27 cellular contexts compared by ENCODE assay signal in the genomic region with DNA sequence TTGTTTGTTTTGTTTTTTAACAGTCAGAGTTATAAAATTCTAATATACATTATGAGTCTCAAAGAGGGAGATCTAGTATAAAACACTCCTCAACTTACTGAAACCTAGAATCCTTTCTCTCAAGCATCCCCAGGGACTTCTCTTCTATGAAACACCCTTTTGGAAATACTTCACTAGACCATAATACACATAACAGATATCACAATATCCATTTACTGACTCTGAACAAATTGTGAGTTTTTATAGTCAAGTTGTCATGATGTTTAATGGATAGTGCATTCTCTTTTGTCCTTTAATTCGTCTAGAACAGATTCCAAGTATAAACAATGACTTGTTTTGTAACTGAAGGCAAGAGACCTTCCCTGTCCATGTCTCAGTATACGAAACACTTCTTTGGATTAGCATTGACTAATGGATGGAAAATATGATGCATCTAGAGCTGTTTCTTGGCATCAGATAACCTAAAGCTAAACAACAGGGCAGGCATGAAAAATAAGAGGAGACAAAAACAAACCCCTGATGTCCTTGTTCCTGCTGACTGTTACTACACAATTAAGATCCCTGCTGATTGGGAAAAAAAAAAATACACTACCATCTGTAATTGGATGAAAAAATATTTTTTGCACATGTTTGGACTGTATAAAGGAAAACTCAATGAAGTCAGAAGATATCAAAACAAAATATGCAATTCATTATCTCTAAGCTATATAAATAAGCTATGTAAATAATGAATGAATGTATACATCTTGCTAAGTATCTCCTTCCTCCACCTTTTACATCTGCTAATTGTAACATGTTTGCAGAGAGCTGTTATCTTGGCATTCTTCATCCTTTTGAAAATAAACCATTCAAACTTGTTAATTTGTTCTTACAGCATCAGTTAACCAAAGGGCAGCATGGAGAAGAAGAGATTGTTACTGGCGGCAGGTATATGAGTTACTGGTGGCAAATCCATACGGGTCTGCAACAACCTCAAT.
DNase-seq lines count a peak whose midpoint lies in the region; ATAC-seq, FAIRE-seq and TF ChIP-seq lines count a peak whose summit lies in the region.
"Had no signal": no experiment of that assay in that cellular context is flagged by ENCODE, and none has a peak within 500 bp of the region (broad histone marks: within the 10 kb centered on the region; RNA-seq: fewer than 3 reads in every experiment).

No MANE protein-coding gene starts in this region.

- peak; percentile 65 for DNase-seq in NCI-H128 (lab: John Stamatoyannopoulos, UW; ENCODE audit: unreplicated experiment)
- DNase-seq in NCI-H446 treated with DMSO at 0.1 percent for 48 hours (lab: John Stamatoyannopoulos, UW) = peak; percentile 53
- peak; percentile 88 for DNase-seq in fibroblast of gingiva (ENCODE audit: low read depth)
- peak; percentile 77 for DNase-seq in pons (ENCODE audit: low spot score)
- no peak for DNase-seq in hypothalamus (lab: John Stamatoyannopoulos, UW)
- no peak for DNase-seq in GM12891 (ENCODE audit: insufficient read length, low spot score)
- DNase-seq: activated CD4-positive, alpha-beta T cell treated with anti-CD3 and anti-CD28 coated beads, Interleukin-2, amount 10 ng/mL, durations not matched to agents 24 days and 14 days; activated naive CD4-positive, alpha-beta T cell treated with Interleukin-2 at 50 U/mL for 16 hours; activated T-cell treated with anti-CD3 and anti-CD28 coated beads, Interleukin-2, amount 50 U/mL, for 48 hours; amniotic stem cell; CD4-positive, CD25-positive, alpha-beta regulatory T cell; DMS 273 treated with DMSO at 0.1 percent for 48 hours; endodermal cell; GDM1; GM23248; heart left ventricle; MV-4-11; naive B cell; NCI-H2081 treated with DMSO at 0.1 percent for 48 hours; NCI-H524 treated with DMSO at 0.1 percent for 48 hours; Peyer's patch; SK-N-SH; stimulated activated naive CD8-positive, alpha-beta T cell treated with anti-CD3 and anti-CD28 coated beads, Interleukin-15, amount 100 ng/mL, for 72 hours; T-helper 2 cell; thyroid gland had no signal

- FAIRE-seq in GM12891 (lab: Jason Lieb, UNC) = no peak
- FAIRE-seq: GM18507 had no signal

- no peak for TF ChIP-seq POLR2A in GM12891 (IDR thresholded peaks at IDR 0.05; ENCODE audit: low read depth, low read length)

- ATAC-seq in GM18858 (IDR thresholded peaks at IDR 0.05; ENCODE audit: unreplicated experiment) = no peak
- ATAC-seq: heart left ventricle; stimulated activated naive CD8-positive, alpha-beta T cell treated with anti-CD3 and anti-CD28 coated beads, Interleukin-15, amount 100 ng/mL, for 72 hours had no signal

TF ChIP-seq in GM12891, 5 proteins besides CTCF, POLR2A, EP300 and RAD21:
- no peak for TF ChIP-seq PAX5 (IDR thresholded peaks at IDR 0.05; ENCODE audit: insufficient read depth, low read length, severe bottlenecking)
- TF ChIP-seq POLR2AphosphoS5 (IDR thresholded peaks at IDR 0.05; ENCODE audit: low read depth, low read length) = no peak
- TF ChIP-seq POU2F2 (IDR thresholded peaks at IDR 0.05; ENCODE audit: low read depth, low read length) = no peak

Comparison
In these comparisons a context has a peak if more than half of its experiments do, and no peak if none do; other contexts are left out.
1. DNase-seq: peak in NCI-H128 (single experiment), NCI-H446 treated with DMSO at 0.1 percent for 48 hours (single experiment), fibroblast of gingiva (single experiment) and pons (single experiment); none in hypothalamus (0 of 51) and GM12891 (single experiment).